ENCODE assay signal across 19 cellular contexts in genomic region chr16:63614421-63614820, GRCh38.
"Had no signal": no experiment of that assay in that cellular context is flagged by ENCODE, and none has a peak within 500 bp of the region (broad histone marks: within the 10 kb centered on the region; RNA-seq: fewer than 3 reads in every experiment).

No MANE protein-coding gene starts in this region.

- H3K36me3 ChIP-seq: adrenal gland, ascending aorta, gastroesophageal sphincter, right lobe of liver, uterus had no signal

- H3K4me1 ChIP-seq: adrenal gland, ascending aorta, gastroesophageal sphincter, right lobe of liver, uterus had no signal

- ATAC-seq: activated naive CD4-positive, alpha-beta T cell treated with anti-CD3 and anti-CD28 coated beads, Interleukin-2, amount 50 U/mL, for 72 hours; activated T-helper 17 cell treated with anti-CD3 and anti-CD28 coated beads, Interleukin-2, amount 50 U/mL, for 72 hours; gastroesophageal sphincter; left cardiac atrium; right lobe of liver; stimulated activated memory B cell treated with anti-CD40 and anti-IgM and Interleukin-4, amounts not matched to agents 10 μg/mL and 1 μg/mL and 100 μg/mL, for 72 hours; WTC11 had no signal

- DNase-seq: activated CD4-positive, alpha-beta T cell treated with anti-CD3 and anti-CD28 coated beads, Interleukin-2, amount 50 U/mL, for 4 hours; activated CD8-positive, alpha-beta memory T cell treated with anti-CD3 and anti-CD28 coated beads for 24 hours; activated CD8-positive, alpha-beta memory T cell treated with anti-CD3 and anti-CD28 coated beads, Interleukin-2, amount 50 U/mL, for 4 hours; activated T-cell treated with anti-CD3 and anti-CD28 coated beads, Interleukin-2, amount 50 U/mL, for 24 hours; adrenal gland; erythroblast; left cardiac atrium; right lobe of liver; stimulated activated CD4-positive, alpha-beta T cell treated with anti-CD3 and anti-CD28 coated beads, Interleukin-2, amount 100 ng/mL, for 24 hours; T-helper 1 cell; testis; trophoblast cell; uterus had no signal

- H3K9me3 ChIP-seq: adrenal gland, ascending aorta, right lobe of liver, testis, uterus had no signal

- H3K4me3 ChIP-seq: adrenal gland, ascending aorta, gastroesophageal sphincter, right lobe of liver, testis, uterus had no signal

- H3K27me3 ChIP-seq: adrenal gland, ascending aorta, gastroesophageal sphincter, right lobe of liver, testis, uterus had no signal

- H3K27ac ChIP-seq: adrenal gland, ascending aorta, gastroesophageal sphincter, right lobe of liver, testis, uterus had no signal
